Comparison of ENCODE assay signal across 17 cellular contexts in the genomic region with DNA sequence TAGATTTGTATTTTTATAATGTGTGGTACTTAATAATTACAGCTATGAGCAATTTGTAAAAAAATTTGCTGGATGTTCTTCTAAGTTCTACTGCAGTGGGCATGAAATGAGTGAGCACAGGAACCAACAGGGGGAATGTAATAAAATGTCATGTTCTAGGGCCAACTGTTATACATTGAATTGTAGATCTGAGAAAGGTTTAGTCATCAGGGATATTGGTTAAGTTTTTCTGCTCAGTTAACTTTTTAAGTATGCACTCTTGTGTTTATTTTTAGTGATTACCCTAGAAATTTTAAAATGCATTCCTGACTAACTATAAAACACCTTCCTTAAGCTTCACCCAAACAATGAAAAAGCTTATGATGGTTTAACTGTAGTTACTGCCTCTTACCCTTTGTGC.
"Had no signal": no experiment of that assay in that cellular context is flagged by ENCODE, and none has a peak within 500 bp of the region (broad histone marks: within the 10 kb centered on the region; RNA-seq: fewer than 3 reads in every experiment).

No MANE protein-coding gene starts in this region.

- H3K27ac Mint-ChIP-seq: neural progenitor cell had no signal

- H3K27me3 ChIP-seq: adrenal gland, colonic mucosa, esophagus squamous epithelium, neural progenitor cell, ovary, sigmoid colon, upper lobe of right lung had no signal

- H3K4me3 ChIP-seq: adrenal gland, colonic mucosa, esophagus squamous epithelium, lung, neural progenitor cell, ovary, sigmoid colon, thoracic aorta, upper lobe of right lung had no signal

- H3K9me3 Mint-ChIP-seq: neural progenitor cell had no signal

- H3K9ac ChIP-seq: neural progenitor cell had no signal

- H3K36me3 Mint-ChIP-seq: neural progenitor cell had no signal

- H3K36me3 ChIP-seq: adrenal gland, colonic mucosa, esophagus squamous epithelium, neural progenitor cell, ovary, sigmoid colon, thoracic aorta, upper lobe of right lung had no signal

- DNase-seq: activated CD4-positive, alpha-beta T cell treated with anti-CD3 and anti-CD28 coated beads, Interleukin-2, amount 50 U/mL, for 4 hours; activated CD4-positive, CD25-positive, alpha-beta regulatory T cell treated with anti-CD3 and anti-CD28 coated beads, Interleukin-2, amount 50 U/mL, for 72 hours; activated naive CD4-positive, alpha-beta T cell treated with anti-CD3 and anti-CD28 coated beads, Interleukin-2, amount 50 U/mL, for 16 hours; adrenal gland; colonic mucosa; esophagus squamous epithelium; foreskin melanocyte; head of caudate nucleus; left colon; midbrain; ovary; sigmoid colon; stimulated activated CD4-positive, alpha-beta T cell treated with anti-CD3 and anti-CD28 coated beads, Interleukin-1b, Interleukin-23, amount 100 ng/mL, for 48 hours; upper lobe of right lung had no signal

- H3K4me3 Mint-ChIP-seq: neural progenitor cell had no signal

- H3K4me1 ChIP-seq: adrenal gland, colonic mucosa, esophagus squamous epithelium, neural progenitor cell, sigmoid colon, upper lobe of right lung had no signal

- H3K9me3 ChIP-seq: adrenal gland, colonic mucosa, esophagus squamous epithelium, ovary, sigmoid colon, thoracic aorta, upper lobe of right lung had no signal

- ATAC-seq: left colon, upper lobe of right lung had no signal

- H3K4me1 Mint-ChIP-seq: neural progenitor cell had no signal
